In genomic region chr17:39737761-39738567, GRCh38 we compare ENCODE assay signal across 1 cellular context.
TF ChIP-seq lines count a peak whose summit lies in the region.

Gene GRB7 (plus strand): TSS chr17:39737938. CDS start chr17:39742302, 4,364 bp downstream.

TF ChIP-seq in HepG2, 621 proteins besides CTCF, POLR2A, EP300 and RAD21 (continued from another document and continues in another):
- TF ChIP-seq TFAP4 (IDR thresholded peaks at IDR 0.05; ENCODE audit: borderline replicate concordance, low read depth) (peak; percentile 79; the same call in 1 of the 2 replicates), THAP11 (CRISPR knock-in tag; IDR thresholded peaks at IDR 0.05) (peak; percentile 51; the same call in 1 of the 2 replicates), SKIL (CRISPR knock-in tag; IDR thresholded peaks at IDR 0.05; ENCODE audit: borderline replicate concordance) (0 out of 2 replicates have a peak, but pooled peaks have one; percentile 14), POGK (CRISPR knock-in tag; conservative IDR thresholded peaks at IDR 0.05) (peak; percentile 62; the same call in 1 of the 2 replicates), ZXDC (CRISPR knock-in tag; IDR thresholded peaks at IDR 0.05) (no peak), ZNF138 (CRISPR knock-in tag; IDR thresholded peaks at IDR 0.05; ENCODE audit: low read depth) (no peak), BRD4 (CRISPR knock-in tag; IDR thresholded peaks at IDR 0.05) (peak; percentile 66; the same call in 1 of the 2 replicates), ZNF781 (CRISPR knock-in tag; IDR thresholded peaks at IDR 0.05; ENCODE audit: borderline replicate concordance, not compliant biosample characterization) (peak; percentile 26), PRDM10 (CRISPR knock-in tag; IDR thresholded peaks at IDR 0.05; ENCODE audit: low read depth) (no peak), FOXC1 (CRISPR knock-in tag; IDR thresholded peaks at IDR 0.05; ENCODE audit: borderline replicate concordance) (peak; percentile 84; the same call in 1 of the 2 replicates), ZNF891 (CRISPR knock-in tag; IDR thresholded peaks at IDR 0.05) (peak; percentile 48; the same call in 1 of the 2 replicates), ARID4A (CRISPR knock-in tag; IDR thresholded peaks at IDR 0.05; ENCODE audit: borderline replicate concordance) (peak; percentile 90), AKNA (CRISPR knock-in tag; IDR thresholded peaks at IDR 0.05; ENCODE audit: borderline replicate concordance) (no peak), RNF219 (CRISPR knock-in tag; IDR thresholded peaks at IDR 0.05) (0 out of 2 replicates have a peak, but pooled peaks have one; percentile 79), RFX5 (IDR thresholded peaks at IDR 0.05; ENCODE audit: low read depth, low read length) (no peak), ZNF33A (CRISPR knock-in tag; IDR thresholded peaks at IDR 0.05; ENCODE audit: borderline replicate concordance) (peak; percentile 79; the same call in 1 of the 2 replicates), ATF2 (CRISPR knock-in tag; IDR thresholded peaks at IDR 0.05) (no peak), THAP7 (CRISPR knock-in tag; IDR thresholded peaks at IDR 0.05) (peak; percentile 76; the same call in 1 of the 2 replicates)
